10 cellular contexts compared by ENCODE assay signal in the genomic region with DNA sequence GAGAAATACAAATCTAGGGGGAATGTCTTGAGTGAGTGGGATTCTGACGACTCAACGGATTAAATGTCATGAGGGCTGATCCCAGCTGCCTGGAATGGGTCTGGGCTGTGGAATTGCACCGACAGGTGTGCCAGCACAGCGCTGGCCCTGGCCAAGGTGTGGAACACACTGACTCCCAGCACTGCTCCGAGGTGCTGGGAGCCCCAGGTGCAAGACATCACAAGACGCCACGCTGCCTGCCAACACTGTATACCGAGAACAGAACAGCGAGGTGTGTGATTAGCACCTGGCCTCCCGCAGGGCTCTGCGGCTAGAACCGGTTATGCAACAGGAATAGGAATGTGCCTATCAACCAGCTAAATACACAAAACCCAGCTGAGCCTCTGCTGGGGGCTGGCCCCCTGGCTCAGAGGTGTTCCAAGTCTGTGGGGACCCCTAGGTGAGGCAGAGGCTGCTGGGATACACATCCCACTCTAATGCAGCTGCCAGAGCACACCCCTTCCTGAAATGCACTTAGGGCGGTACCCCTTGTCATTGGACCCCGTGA. TPM values are rescaled to one million over a fixed set of nuclear protein-coding genes. Genes with fewer than 3 reads are reported as not detected.
DNase-seq lines count a peak whose midpoint lies in the region; ATAC-seq, FAIRE-seq and TF ChIP-seq lines count a peak whose summit lies in the region.
"Had no signal": no experiment of that assay in that cellular context is flagged by ENCODE, and none has a peak within 500 bp of the region (broad histone marks: within the 10 kb centered on the region; RNA-seq: fewer than 3 reads in every experiment).

No MANE protein-coding gene starts in this region.

- H3K23me2 ChIP-seq in H9 (ENCODE audit: insufficient read length, low read depth, low read length, poor library complexity, severe bottlenecking) (no peaks in the 10 kb centered on the region), H1 (ENCODE audit: low read depth, low read length) (no peaks in the 10 kb centered on the region; the same call in 1 of the 2 replicates)

- H2BK12ac ChIP-seq in H9 (ENCODE audit: insufficient read length, low read depth, low read length) (no peak overlapping the region), H1 (ENCODE audit: low read depth, low read length) (no peak overlapping the region)

- H4K91ac ChIP-seq in H9 (ENCODE audit: insufficient read length, low read depth, low read length) (no peak overlapping the region), H1 (replicated peaks; ENCODE audit: insufficient read length, low read length) (no peak overlapping the region)

- no peak overlapping the region for H3K4me3 ChIP-seq in H1 (ENCODE audit: extremely low read depth in 1 of 4, insufficient read depth in 2 of 4, low read depth in 3 of 4, low read length in 4 of 4)

- H3K4me1 ChIP-seq in H9 (ENCODE audit: insufficient read depth, low read length) (no peaks in the 10 kb centered on the region; the same call in 1 of the 2 replicates), H1 (replicated peaks in 1 of 4; ENCODE audit: control insufficient read depth in 3 of 4, insufficient read depth in 4 of 4, low read length in 3 of 4) (peaks cover 0 to 7% (median 6%) of the 10 kb centered on the region in 4 experiments; a peak in 4 of 7 replicates)

- no peak overlapping the region for H4K8ac ChIP-seq in H9 (replicated peaks; ENCODE audit: insufficient read length, low read depth, low read length)
- H4K8ac ChIP-seq in H1 (ENCODE audit: extremely low read depth, insufficient read depth, low read length) = no peak overlapping the region

- no peak for TF ChIP-seq EP300 in H1 (IDR thresholded peaks at IDR 0.05; ENCODE audit: borderline replicate concordance in 1 of 2, low read depth in 2 of 2, low read length in 2 of 2)

- no peak overlapping the region for H3K18ac ChIP-seq in H9 (ENCODE audit: insufficient read length, low read depth, low read length)
- H3K18ac ChIP-seq in H1 (ENCODE audit: extremely low read depth, low read length) = no peak overlapping the region

- H3K23ac ChIP-seq in H9 (ENCODE audit: insufficient read length, low read depth, low read length) (no peak overlapping the region), H1 (ENCODE audit: insufficient read length) (no peak overlapping the region)

- no peak overlapping the region for H2BK120ac ChIP-seq in H9 (ENCODE audit: low read depth, low read length, poor library complexity, severe bottlenecking)
- H2BK120ac ChIP-seq in H1 (replicated peaks; ENCODE audit: low read depth, low read length) = no peak overlapping the region

- H2AK5ac ChIP-seq in H9 (ENCODE audit: insufficient read length, low read length) (no peak overlapping the region), H1 (ENCODE audit: low read depth, low read length) (no peak overlapping the region)

- H3K27ac Mint-ChIP-seq in H9 (peak overlapping the region in 2 of 3 experiments; percentile 35 to 84; a peak in 5 of 7 replicates), progenitor cell of endocrine pancreas (peak overlapping the region; percentile 96)

- H3K4me2 ChIP-seq in H9 (ENCODE audit: insufficient read depth, insufficient read length, low read length) = no peak overlapping the region
- H3K4me2 ChIP-seq in H1 (ENCODE audit: insufficient read depth in 1 of 2, low read depth in 2 of 2, low read length in 2 of 2) = no peak overlapping the region

- H3K4me3 Mint-ChIP-seq in H9 (no peak overlapping the region), progenitor cell of endocrine pancreas (ENCODE audit: low read depth) (peak overlapping the region; percentile 38)

- H2BK15ac ChIP-seq in H9 (ENCODE audit: low read depth, low read length) (no peak overlapping the region), H1 (ENCODE audit: low read length) (no peak overlapping the region)

- H3K56ac ChIP-seq in H9 (ENCODE audit: insufficient read length, low read depth, low read length) (no peak overlapping the region), H1 (replicated peaks; ENCODE audit: insufficient read length, low read depth, low read length) (no peak overlapping the region)

- no peak for ATAC-seq in GM19328 (IDR thresholded peaks at IDR 0.05; ENCODE audit: unreplicated experiment)
- no peak for ATAC-seq in GM19351 (IDR thresholded peaks at IDR 0.05; ENCODE audit: unreplicated experiment)

- peaks cover 20 to 23% of the 10 kb centered on the region in 2 experiments for H3K4me1 Mint-ChIP-seq in H9
- peaks cover 26% of the 10 kb centered on the region for H3K4me1 Mint-ChIP-seq in progenitor cell of endocrine pancreas (ENCODE audit: low read depth)

- no peak for TF ChIP-seq POLR2A in H1 (IDR thresholded peaks at IDR 0.05; ENCODE audit: control extremely low read depth in 1 of 2, low read depth in 2 of 2, low read length in 2 of 2)

- CTCF ChIA-PET in H1 (lab: Charles Lee; ENCODE audit: partially characterized antibody) = interaction anchor here (0.8 to 1.8 kb wide), 5 partner anchors 16 to 161 kb away, joined by 3 to 5 read pairs (median 4); no protein-coding TSS in a partner anchor

- H3K9me3 Mint-ChIP-seq in H9 (no peaks in the 10 kb centered on the region), progenitor cell of endocrine pancreas (ENCODE audit: low read depth) (no peaks in the 10 kb centered on the region)

- H2BK20ac ChIP-seq in H9 (ENCODE audit: low read depth, low read length, poor library complexity, severe bottlenecking) (no peak overlapping the region), H1 (ENCODE audit: low read length) (no peak overlapping the region)

- TF ChIP-seq RAD21 in H1 (IDR thresholded peaks at IDR 0.05 in 1 of 2, conservative IDR thresholded peaks at IDR 0.05 in 1 of 2; ENCODE audit: low read depth in 2 of 2, low read length in 2 of 2) = no peak

- no peaks in the 10 kb centered on the region for H3K79me2 ChIP-seq in H9 (ENCODE audit: insufficient read depth, low read length)
- no peaks in the 10 kb centered on the region for H3K79me2 ChIP-seq in H1 (ENCODE audit: control insufficient read depth in 1 of 2, insufficient read depth in 2 of 2, low read length in 2 of 2)

- H3K27me3 Mint-ChIP-seq in H9 (ENCODE audit: low read depth) (peaks cover 11% of the 10 kb centered on the region), progenitor cell of endocrine pancreas (peaks cover 6% of the 10 kb centered on the region)

- H4K20me1 ChIP-seq in H9 (ENCODE audit: control insufficient read depth, insufficient read depth, insufficient read length) (no peaks in the 10 kb centered on the region), H1 (replicated peaks in 1 of 2; ENCODE audit: control insufficient read depth in 1 of 2, insufficient read depth in 2 of 2, low read length in 2 of 2) (no peaks in the 10 kb centered on the region)

- FAIRE-seq in H1 (lab: Jason Lieb, UNC) = no peak

- no CpG with 5 or more reads among the region's 14 CpGs for WGBS in H9 (ENCODE audit: extremely low coverage, insufficient read length, low lambda C conversion rate)
- WGBS in H1 (ENCODE audit: extremely low coverage in 1 of 2, insufficient coverage in 1 of 2, insufficient read length in 1 of 2, insufficient replicate concordance in 2 of 2, low coverage in 1 of 2, low lambda C conversion rate in 2 of 2, missing lambda C conversion rate in 1 of 2), 2 experiments = 57% methylated on average over 14 of the region's 14 CpGs; no CpG with 5 or more reads in 1 of the 2 experiments

- H3K36me3 Mint-ChIP-seq in H9 (ENCODE audit: insufficient read depth in 1 of 3, low read depth in 3 of 3) (no peaks in the 10 kb centered on the region), progenitor cell of endocrine pancreas (ENCODE audit: insufficient read depth) (no peaks in the 10 kb centered on the region)

- DNase-seq in H9 (peak; percentile 73), NCI-H2171 treated with DMSO at 0.1 percent for 48 hours (lab: John Stamatoyannopoulos, UW) (peak; percentile 95), H1 (ENCODE audit: low read depth in 1 of 2, low spot score in 2 of 2) (peak in 1 of 2 experiments; percentile 59), progenitor cell of endocrine pancreas (ENCODE audit: low spot score, unreplicated experiment) (peak; percentile 53), EL (no peak), NAMALWA (ENCODE audit: low spot score) (no peak)
- DNase-seq: activated gamma-delta T cell, retina had no signal

- TF ChIP-seq CTCF in H9 (conservative IDR thresholded peaks at IDR 0.05) = no peak
- no peak for TF ChIP-seq CTCF in H1 (IDR thresholded peaks at IDR 0.05; ENCODE audit: control extremely low read depth in 1 of 3, insufficient read depth in 1 of 3, low read depth in 1 of 3, low read length in 3 of 3)
- TF ChIP-seq CTCF in progenitor cell of endocrine pancreas (IDR thresholded peaks at IDR 0.05; ENCODE audit: unreplicated experiment) = no peak

- H3K9me3 ChIP-seq in H9 (ENCODE audit: control insufficient read depth, low read depth, low read length) (no peaks in the 10 kb centered on the region), H1 (ENCODE audit: insufficient read depth in 2 of 2, low read depth in 1 of 2, low read length in 1 of 2) (no peaks in the 10 kb centered on the region)

- H3K36me3 ChIP-seq in H1 (ENCODE audit: control insufficient read depth in 2 of 4, insufficient read depth in 4 of 4, low read length in 3 of 4) = no peaks in the 10 kb centered on the region

- H3K79me1 ChIP-seq in H9 (ENCODE audit: insufficient read depth, low read depth, low read length, poor library complexity, severe bottlenecking) (no peaks in the 10 kb centered on the region), H1 (ENCODE audit: low read depth, low read length) (no peaks in the 10 kb centered on the region)

- H2AFZ ChIP-seq in H9 (ENCODE audit: low read length) (no peak overlapping the region), H1 (ENCODE audit: low read length) (no peak overlapping the region)

- H2BK5ac ChIP-seq in H9 (ENCODE audit: insufficient read length, low read length) (no peak overlapping the region), H1 (ENCODE audit: low read depth, low read length) (no peak overlapping the region)

- H3K9ac ChIP-seq in H9 (ENCODE audit: extremely low read depth, insufficient read length, low read length) = no peak overlapping the region
- no peak overlapping the region for H3K9ac ChIP-seq in H1 (replicated peaks in 1 of 4; ENCODE audit: extremely low read depth in 1 of 4, low read depth in 3 of 4, low read length in 3 of 4)

- POLR2A ChIA-PET in H1 (lab: Charles Lee; ENCODE audit: partially characterized antibody) = no interaction called here

- H3K27me3 ChIP-seq in H9 (ENCODE audit: insufficient read depth, low read length) (no peaks in the 10 kb centered on the region), H1 (replicated peaks in 1 of 4; ENCODE audit: control insufficient read depth in 3 of 4, extremely low read depth in 1 of 4, insufficient read depth in 3 of 4, low read length in 3 of 4) (no peaks in the 10 kb centered on the region)

- H4K5ac ChIP-seq in H9 (ENCODE audit: insufficient read length, low read depth, low read length) (no peak overlapping the region), H1 (ENCODE audit: insufficient read length, low read depth, low read length) (no peak overlapping the region)

- H3K27ac ChIP-seq in H9 (ENCODE audit: insufficient read length, low read depth, low read length) = no peak overlapping the region
- H3K27ac ChIP-seq in H1 (ENCODE audit: low read depth, low read length) = no peak overlapping the region

- H3T11ph ChIP-seq in H9 (ENCODE audit: low read length) = no peak overlapping the region

- no peak overlapping the region for H3K14ac ChIP-seq in H9 (ENCODE audit: insufficient read depth, low read length)
- no peak overlapping the region for H3K14ac ChIP-seq in H1 (ENCODE audit: insufficient read length)

- H3K4ac ChIP-seq in H9 (ENCODE audit: low read depth, low read length) (no peak overlapping the region), H1 (replicated peaks; ENCODE audit: insufficient read length, low read depth, low read length) (no peak overlapping the region)

RNA-seq across cellular contexts. Expression of a gene that starts 24.8 kb away (rescaled TPM):
- 67.8 and 69.1 TPM in 2 replicates for total RNA-seq in H9 (2021)
- 63.6 and 66.0 TPM in 2 replicates for total RNA-seq in H1 (2021; fragmentation: NEBNext Ultra II Directional; extraction: Animal tissue kit (Norgen Biotek cat#: 25700))
- 31.3 and 38.1 TPM in 2 replicates for polyA plus RNA-seq in H1 (2011; rRNA removed)
- polyA plus RNA-seq in H1 (2011; cell fraction: cytosol; rRNA removed) = 49.3 TPM
- 35.2 TPM for polyA plus RNA-seq in H1 (2011; cell fraction: nucleus; rRNA removed)
- polyA plus RNA-seq in H1 (2012, experiment 1 of 2) = 60.6 to 69.3 TPM (median 62.7 TPM) in 4 replicates
- 47.6 TPM for polyA plus RNA-seq in H1 (2012, experiment 2 of 2)
- 72.9 TPM for polyA plus RNA-seq in H1 (2013, experiment 1 of 2)
- polyA plus RNA-seq in H1 (2013, experiment 2 of 2) = 82.4 TPM
- 25.0 and 25.8 TPM in 2 replicates for polyA minus RNA-seq in H1 (2011; rRNA and poly(A)+ RNA removed)
- 15.6 TPM for polyA minus RNA-seq in H1 (2011; cell fraction: cytosol; rRNA and poly(A)+ RNA removed)
- 17.7 TPM for polyA minus RNA-seq in H1 (2011; cell fraction: nucleus; rRNA and poly(A)+ RNA removed)
- 81.0 and 81.3 TPM in 2 replicates for total RNA-seq in progenitor cell of endocrine pancreas

RNA-seq across cellular contexts. Expression of a gene that starts 40.6 kb away (rescaled TPM):
- total RNA-seq in H9 (2021) = 0.61 TPM in 2 replicates
- total RNA-seq in H1 (2021; fragmentation: NEBNext Ultra II Directional; extraction: Animal tissue kit (Norgen Biotek cat#: 25700)) = 2.2 and 2.6 TPM in 2 replicates
- 3.3 and 3.4 TPM in 2 replicates for polyA plus RNA-seq in H1 (2011; rRNA removed)
- 3.7 TPM for polyA plus RNA-seq in H1 (2011; cell fraction: cytosol; rRNA removed)
- polyA plus RNA-seq in H1 (2011; cell fraction: nucleus; rRNA removed) = 5.8 TPM
- polyA plus RNA-seq in H1 (2012, experiment 1 of 2) = 2.6 to 4.3 TPM (median 3.7 TPM) in 4 replicates
- 2.2 TPM for polyA plus RNA-seq in H1 (2012, experiment 2 of 2)
- 1.2 TPM for polyA plus RNA-seq in H1 (2013, experiment 1 of 2)
- polyA plus RNA-seq in H1 (2013, experiment 2 of 2) = 1.1 TPM
- 3.4 and 6.8 TPM in 2 replicates for polyA minus RNA-seq in H1 (2011; rRNA and poly(A)+ RNA removed)
- 2.1 TPM for polyA minus RNA-seq in H1 (2011; cell fraction: cytosol; rRNA and poly(A)+ RNA removed)
- 2.3 TPM for polyA minus RNA-seq in H1 (2011; cell fraction: nucleus; rRNA and poly(A)+ RNA removed)
- 0.67 and 0.72 TPM in 2 replicates for total RNA-seq in progenitor cell of endocrine pancreas

Comparison
In these comparisons a context has a peak if more than half of its experiments do, and no peak if none do; other contexts are left out.
1. DNase-seq: peak in H9 (single experiment), NCI-H2171 treated with DMSO at 0.1 percent for 48 hours (single experiment) and progenitor cell of endocrine pancreas (single experiment); none in EL (single experiment) and NAMALWA (single experiment).